Comparison of ENCODE assay signal across 8 cellular contexts in the genomic region with DNA sequence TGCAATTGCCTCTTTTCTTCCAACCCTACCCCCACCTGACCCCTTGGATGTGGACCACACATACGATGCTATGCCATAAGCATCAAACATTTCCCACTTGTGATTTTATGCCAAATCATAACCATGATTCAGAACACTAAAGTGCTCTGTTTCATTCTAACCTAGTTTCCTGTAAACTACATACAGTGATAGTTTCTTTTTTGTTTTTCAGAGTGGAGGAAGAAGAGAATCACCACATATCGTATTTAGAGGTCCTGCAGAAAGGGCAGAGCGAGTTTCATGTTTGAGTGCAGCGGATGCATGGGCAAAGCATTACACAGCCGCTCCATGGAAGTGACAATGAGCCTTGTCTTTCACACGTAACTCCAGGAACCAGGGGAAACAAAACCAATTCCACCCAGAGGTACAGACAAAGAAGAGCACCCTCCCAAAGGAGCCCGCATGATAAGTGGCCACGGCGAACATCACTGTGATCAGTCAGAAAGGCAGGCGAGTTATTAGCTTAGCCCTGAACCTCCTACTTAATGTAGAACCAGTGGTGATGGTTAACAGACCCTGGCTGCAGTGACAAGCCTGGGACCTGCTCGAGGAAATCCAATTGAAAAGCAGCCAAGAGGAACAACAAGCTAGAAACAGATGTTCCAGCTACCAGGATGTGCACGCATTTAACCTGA.
A peak's percentile ranks its signal among the peaks of the same experiment; 100 is the strongest.
DNase-seq lines count a peak whose midpoint lies in the region; ATAC-seq and TF ChIP-seq lines count a peak whose summit lies in the region.

No MANE protein-coding gene starts in this region.

- no peak overlapping the region for H3K9ac ChIP-seq in BLaER1

- no peak overlapping the region for H3K4me3 Mint-ChIP-seq in osteocyte (ENCODE audit: unreplicated experiment)

- no peaks in the 10 kb centered on the region for H4K20me1 ChIP-seq in BLaER1

- H3K4me3 ChIP-seq in BLaER1 (no peak overlapping the region), dorsolateral prefrontal cortex (no peak overlapping the region), testis (no peak overlapping the region)

- no peaks in the 10 kb centered on the region for H3K9me3 Mint-ChIP-seq in osteocyte (ENCODE audit: unreplicated experiment)

- 0 out of 2 replicates have a peak overlapping the region, but pooled peaks have one; percentile 14 for H3K4me2 ChIP-seq in BLaER1

- H3K27ac Mint-ChIP-seq in osteocyte (ENCODE audit: unreplicated experiment) = no peak overlapping the region

- ATAC-seq in GM19035 (IDR thresholded peaks at IDR 0.05; ENCODE audit: unreplicated experiment) (peak; percentile 68), HG03103 (IDR thresholded peaks at IDR 0.05; ENCODE audit: low read depth, unreplicated experiment) (peak; percentile 60)

- no peaks in the 10 kb centered on the region for H3K4me1 Mint-ChIP-seq in osteocyte (ENCODE audit: unreplicated experiment)

- no peaks in the 10 kb centered on the region for H3K27me3 ChIP-seq in BLaER1
- peaks cover 0 to 5% (median 0%) of the 10 kb centered on the region in 45 donors for H3K27me3 ChIP-seq in dorsolateral prefrontal cortex
- H3K27me3 ChIP-seq in testis = no peaks in the 10 kb centered on the region

- H3K9me3 ChIP-seq in BLaER1 (no peaks in the 10 kb centered on the region), testis (no peaks in the 10 kb centered on the region)

- TF ChIP-seq CTCF in dorsolateral prefrontal cortex (IDR thresholded peaks at IDR 0.05 in 54 of 56, conservative IDR thresholded peaks at IDR 0.05 in 2 of 56; ENCODE audit: low read depth in 1 of 56, partially characterized antibody in 56 of 56) = no peak
- no peak for TF ChIP-seq CTCF in osteocyte (IDR thresholded peaks at IDR 0.05)
- TF ChIP-seq CTCF in testis (IDR thresholded peaks at IDR 0.05) = no peak

- no peak for TF ChIP-seq POLR2A in testis (IDR thresholded peaks at IDR 0.05)

- 56 to 59% methylated on average over 12 of the region's 12 CpGs for WGBS in testis, 2 donors

- no peaks in the 10 kb centered on the region for H3K36me3 Mint-ChIP-seq in osteocyte (ENCODE audit: unreplicated experiment)

- no peak overlapping the region for H3K27ac ChIP-seq in BLaER1
- H3K27ac ChIP-seq in dorsolateral prefrontal cortex = no peak overlapping the region
- H3K27ac ChIP-seq in testis = no peak overlapping the region

- H3K36me3 ChIP-seq in BLaER1 (no peaks in the 10 kb centered on the region), testis (ENCODE audit: low read depth, missing control alignments) (no peaks in the 10 kb centered on the region)

- H3K4me1 ChIP-seq in BLaER1 (peaks cover 6% of the 10 kb centered on the region; the same call in 1 of the 2 replicates), testis (no peaks in the 10 kb centered on the region)

- peaks cover 8% of the 10 kb centered on the region for H3K27me3 Mint-ChIP-seq in osteocyte (ENCODE audit: unreplicated experiment)

- intact Hi-C loops in dorsolateral prefrontal cortex (cut with DNase I) = no loop called here
- intact Hi-C loops in testis (cut with DNase I; ENCODE audit: low total_unique reads) = no loop called here

- peak; percentile 15 for DNase-seq in activated T-helper 9 cell treated with anti-CD3 and anti-CD28 coated beads, Interleukin-2, amount 50 U/mL, for 16 hours (ENCODE audit: low read depth)
- DNase-seq in HK-2 (ENCODE audit: unreplicated experiment) (no peak), dorsolateral prefrontal cortex (no peak), osteocyte (ENCODE audit: extremely low spot score, unreplicated experiment) (no peak), testis (no peak)
